ENCODE assay signal across 8 cellular contexts in genomic region chr12:6937481-6938352, GRCh38. TPM values are rescaled to one million over a fixed set of nuclear protein-coding genes. Genes with fewer than 3 reads are reported as not detected.
DNase-seq lines count a peak whose midpoint lies in the region; ATAC-seq, FAIRE-seq and TF ChIP-seq lines count a peak whose summit lies in the region.

No MANE protein-coding gene starts in this region.

- H3K27me3 Mint-ChIP-seq in astrocyte (ENCODE audit: low read depth, unreplicated experiment) = no peaks in the 10 kb centered on the region

- peaks cover 24% of the 10 kb centered on the region for H3K36me3 ChIP-seq in astrocyte (ENCODE audit: insufficient read depth, low read length)
- H3K36me3 ChIP-seq in rectal smooth muscle tissue (ENCODE audit: control insufficient read depth, insufficient read depth, low read length) = peaks cover 32% of the 10 kb centered on the region

- peak; percentile 83 for FAIRE-seq in astrocyte (lab: Jason Lieb, UNC)

- H3K9me3 ChIP-seq in astrocyte (ENCODE audit: insufficient read depth, low read depth, low read length) (no peaks in the 10 kb centered on the region), right cardiac atrium (ENCODE audit: control insufficient read depth, low read length) (no peaks in the 10 kb centered on the region)

- peak overlapping the region; percentile 51 for H3K4me3 ChIP-seq in astrocyte (ENCODE audit: insufficient read depth, low read depth, low read length)
- peak overlapping the region; percentile 32 for H3K4me3 ChIP-seq in right cardiac atrium (ENCODE audit: low read length)
- H3K4me3 ChIP-seq in rectal smooth muscle tissue (ENCODE audit: low read length) = peak overlapping the region; percentile 78

- H2AFZ ChIP-seq in astrocyte (ENCODE audit: low read depth, low read length) = peak overlapping the region; percentile 63

- peaks cover 32% of the 10 kb centered on the region for H3K79me2 ChIP-seq in astrocyte (ENCODE audit: insufficient read depth, low read length)

- H3K27me3 ChIP-seq in astrocyte (ENCODE audit: insufficient read depth, low read length) (no peaks in the 10 kb centered on the region), right cardiac atrium (ENCODE audit: control insufficient read depth, insufficient read depth) (no peaks in the 10 kb centered on the region), rectal smooth muscle tissue (ENCODE audit: control insufficient read depth, insufficient read depth, low read length) (no peaks in the 10 kb centered on the region)

- H3K4me1 ChIP-seq in astrocyte (ENCODE audit: insufficient read depth, low read length) (peaks cover 37% of the 10 kb centered on the region), right cardiac atrium (ENCODE audit: control insufficient read depth, insufficient read depth, low read length) (peaks cover 5% of the 10 kb centered on the region), rectal smooth muscle tissue (ENCODE audit: control insufficient read depth, insufficient read depth, low read length) (peaks cover 17% of the 10 kb centered on the region)

- peak overlapping the region; percentile 74 for H3K27ac ChIP-seq in astrocyte (ENCODE audit: low read depth, low read length)
- H3K27ac ChIP-seq in right cardiac atrium (ENCODE audit: low read length) = peak overlapping the region; percentile 77
- H3K27ac ChIP-seq in rectal smooth muscle tissue (ENCODE audit: low read depth, low read length) = peak overlapping the region; percentile 96

- peaks cover 36% of the 10 kb centered on the region for H4K20me1 ChIP-seq in astrocyte (ENCODE audit: insufficient read depth, low read length)

- intact Hi-C loops in right cardiac atrium (cut with DNase I) = loop anchor here in 1 of 4 donors (2.0 kb wide), 1 partner anchor 69 kb away; no protein-coding TSS in a partner anchor

- peak; percentile 95 to 98 for DNase-seq in NCI-H1930 (lab: John Stamatoyannopoulos, UW)
- DNase-seq in T-helper 22 cell (ENCODE audit: low read depth) = peak; percentile 91
- DNase-seq in astrocyte (ENCODE audit: low read depth) = peak; percentile 87
- peak; percentile 95 to 97 (median 97) for DNase-seq in right cardiac atrium
- no peak for DNase-seq in A172 (ENCODE audit: low spot score)

- peaks cover 18% of the 10 kb centered on the region for H3K36me3 Mint-ChIP-seq in astrocyte (ENCODE audit: low read depth, unreplicated experiment)

- H3K27ac Mint-ChIP-seq in astrocyte (ENCODE audit: unreplicated experiment) = peak overlapping the region; percentile 26

- peak; percentile 77 for TF ChIP-seq CTCF in astrocyte (IDR thresholded peaks at IDR 0.05; ENCODE audit: insufficient read depth, low read depth, low read length)

- ATAC-seq in GM18499 (IDR thresholded peaks at IDR 0.05; ENCODE audit: insufficient read depth, unreplicated experiment) (peak; percentile 66), HG02943 (IDR thresholded peaks at IDR 0.05; ENCODE audit: low read depth, unreplicated experiment) (peak; percentile 80), right cardiac atrium (peak; percentile 86 to 90)

- under 1% methylated on average over 80 of the region's 80 CpGs for WGBS in right cardiac atrium

- H3K4me3 Mint-ChIP-seq in astrocyte (ENCODE audit: unreplicated experiment) = peak overlapping the region; percentile 66

- peak overlapping the region; percentile 91 for H3K9ac ChIP-seq in astrocyte (ENCODE audit: low read length)
- H3K9ac ChIP-seq in rectal smooth muscle tissue (ENCODE audit: low read length) = peak overlapping the region; percentile 60

- peaks cover 3% of the 10 kb centered on the region for H3K9me3 Mint-ChIP-seq in astrocyte (ENCODE audit: unreplicated experiment)

- H3K4me2 ChIP-seq in astrocyte (ENCODE audit: low read length) = peak overlapping the region; percentile 93

- peaks cover 26% of the 10 kb centered on the region for H3K4me1 Mint-ChIP-seq in astrocyte (ENCODE audit: low read depth, unreplicated experiment)

RNA-seq across cellular contexts. Expression of gene RNU7-1, which starts 5.9 kb away (rescaled TPM):
- total RNA-seq in astrocyte (not detected in 2 replicates), right cardiac atrium (not detected)
- not detected for polyA plus RNA-seq in right cardiac atrium
- not detected in 2 replicates for total RNA-seq in A172 (2014; rRNA removed; shearing (Covaris generic))

RNA-seq across cellular contexts. Expression of gene C12orf57, which starts 6.1 kb away (rescaled TPM):
- total RNA-seq in astrocyte (117 and 123 TPM in 2 replicates), right cardiac atrium (100 to 1,000 TPM; 262 to 339 (median 272) TPM)
- 441 TPM for polyA plus RNA-seq in right cardiac atrium
- 1.8 TPM in 1 of 2 replicates, not detected in the other for total RNA-seq in A172 (2014; rRNA removed; shearing (Covaris generic))

RNA-seq across cellular contexts. Expression of gene ATN1, which starts 10.0 kb away (rescaled TPM):
- total RNA-seq in astrocyte = 94.9 and 97.8 TPM in 2 replicates
- 10 to 100 TPM; 85.3 to 89.3 (median 88.6) TPM for total RNA-seq in right cardiac atrium
- polyA plus RNA-seq in right cardiac atrium = 70.1 TPM
- 3.1 and 6.6 TPM in 2 replicates for total RNA-seq in A172 (2014; rRNA removed; shearing (Covaris generic))

RNA-seq across cellular contexts. Expression of gene PTPN6, which starts 13.4 kb away (rescaled TPM):
- total RNA-seq in astrocyte (5.2 and 8.9 TPM in 2 replicates), right cardiac atrium (10 to 100 TPM in 2 of 4 donors, 1 to 10 TPM in 2; 7.7 to 12.1 (median 9.3) TPM)
- polyA plus RNA-seq in right cardiac atrium = 5.9 TPM
- total RNA-seq in A172 (2014; rRNA removed; shearing (Covaris generic)) = 0.31 and 0.48 TPM in 2 replicates

RNA-seq across cellular contexts. Expression of gene ENO2, which starts 23.3 kb away (rescaled TPM):
- total RNA-seq in astrocyte (46.4 and 47.7 TPM in 2 replicates), right cardiac atrium (10 to 100 TPM; 29.6 to 42.1 (median 35.8) TPM)
- 17.8 TPM for polyA plus RNA-seq in right cardiac atrium
- 21.5 and 24.7 TPM in 2 replicates for total RNA-seq in A172 (2014; rRNA removed; shearing (Covaris generic))

Comparison
In these comparisons a context has a peak if more than half of its experiments do, and no peak if none do; other contexts are left out.
1. RNA of gene C12orf57, which starts 6.1 kb away (total RNA-seq): 262 to 339 TPM in right cardiac atrium and 117 to 123 TPM in astrocyte; 1.8 TPM in A172; every median in the first group is over 10 times any median in the second.
2. RNA of gene ATN1, which starts 10.0 kb away (total RNA-seq): 94.9 to 97.8 TPM in astrocyte and 85.3 to 89.3 TPM in right cardiac atrium; 3.1 to 6.6 TPM in A172; every median in the first group is over 10 times any median in the second.
3. Peak in every context shown above with its lines, with median percentiles within 50 percentile points of each other: ATAC-seq, H3K27ac ChIP-seq and H3K4me3 ChIP-seq.